In genomic region chr10:121862042-121862441, GRCh38 we compare ENCODE assay signal across 16 cellular contexts.
DNase-seq lines count a peak whose midpoint lies in the region; ATAC-seq, FAIRE-seq and TF ChIP-seq lines count a peak whose summit lies in the region.
"Had no signal": no experiment of that assay in that cellular context is flagged by ENCODE, and none has a peak within 500 bp of the region (broad histone marks: within the 10 kb centered on the region; RNA-seq: fewer than 3 reads in every experiment).

No MANE protein-coding gene starts in this region.

- over 99% methylated on average over 7 of the region's 7 CpGs for WGBS in HepG2 (ENCODE audit: low lambda C conversion rate)
- WGBS in right lobe of liver (ENCODE audit: insufficient coverage, low coverage, low lambda C conversion rate, missing lambda C conversion rate) = 88% methylated on average over 7 of the region's 7 CpGs

- H3K79me2 ChIP-seq in HepG2 (ENCODE audit: insufficient read depth, low read length) = no peaks in the 10 kb centered on the region

- H3K9me3 ChIP-seq in HepG2 (ENCODE audit: low read length) (no peaks in the 10 kb centered on the region), right lobe of liver (no peaks in the 10 kb centered on the region)

- no peak overlapping the region for H3K9ac ChIP-seq in HepG2 (ENCODE audit: insufficient read depth, low read depth, low read length)
- H3K9ac ChIP-seq: BLaER1 had no signal

- intact Hi-C loops in HepG2 (cut with micrococcal nuclease; ENCODE audit: unreplicated experiment) = no loop called here
- intact Hi-C loops in right lobe of liver (cut with DNase I) = no loop called here

- H4K20me1 ChIP-seq in HepG2 (ENCODE audit: insufficient read depth, low read length) = no peaks in the 10 kb centered on the region
- H4K20me1 ChIP-seq: BLaER1 had no signal

- H3K4me2 ChIP-seq in HepG2 (ENCODE audit: low read depth, low read length) = no peak overlapping the region
- H3K4me2 ChIP-seq: BLaER1 had no signal

- H3K4me3 ChIP-seq in HepG2 (replicated peaks in 1 of 3; ENCODE audit: insufficient read depth in 1 of 3, low read depth in 2 of 3, low read length in 3 of 3) = no peak overlapping the region
- no peak overlapping the region for H3K4me3 ChIP-seq in right lobe of liver
- H3K4me3 ChIP-seq: BLaER1 had no signal

- peaks cover 38% of the 10 kb centered on the region for H3K36me3 Mint-ChIP-seq in WTC11
- peaks cover 54% of the 10 kb centered on the region for H3K36me3 Mint-ChIP-seq in nephron progenitor cell (ENCODE audit: low read depth)

- H3K27me3 ChIP-seq in HepG2 (ENCODE audit: control insufficient read depth in 1 of 2, insufficient read depth in 2 of 2, low read length in 2 of 2) (no peaks in the 10 kb centered on the region), right lobe of liver (no peaks in the 10 kb centered on the region)
- H3K27me3 ChIP-seq: BLaER1 had no signal

- H3K27me3 Mint-ChIP-seq in WTC11 (ENCODE audit: low read depth) = no peaks in the 10 kb centered on the region
- no peaks in the 10 kb centered on the region for H3K27me3 Mint-ChIP-seq in nephron progenitor cell (ENCODE audit: low read depth, poor library complexity)
- H3K27me3 Mint-ChIP-seq: CD4-positive, alpha-beta memory T cell had no signal

- DNase-seq in HepG2 (ENCODE audit: low spot score) (no peak), right lobe of liver (no peak), WTC11 (ENCODE audit: low spot score) (no peak), nephron progenitor cell (no peak), NCI-H146 (lab: John Stamatoyannopoulos, UW) (no peak), COLO668 (lab: John Stamatoyannopoulos, UW; ENCODE audit: unreplicated experiment) (no peak)
- DNase-seq: Calu3; CD4-positive, alpha-beta memory T cell; DMS79 treated with DMSO at 0.1 percent for 48 hours; GF-D8; HFFc6 had no signal

- H3K4me1 Mint-ChIP-seq in WTC11 (no peaks in the 10 kb centered on the region), nephron progenitor cell (peaks cover 33% of the 10 kb centered on the region)

- in situ Hi-C loops in HepG2 (cut with HindIII; ENCODE audit: extremely low pct_ligation_motif_present, low pct_unique_long_range_greater_than_20kb) = no loop called here

- H3K27ac ChIP-seq in HepG2 (ENCODE audit: extremely low read length, insufficient read depth, low read length) (no peak overlapping the region), right lobe of liver (no peak overlapping the region)
- H3K27ac ChIP-seq: 22Rv1, BLaER1 had no signal

- TF ChIP-seq RAD21 in HepG2 (CRISPR knock-in tag; IDR thresholded peaks at IDR 0.05) = no peak

- H3K9me3 Mint-ChIP-seq in WTC11 (peaks cover 31% of the 10 kb centered on the region), nephron progenitor cell (peaks cover 30% of the 10 kb centered on the region)
- H3K9me3 Mint-ChIP-seq: HFFc6 had no signal

- H3K4me3 Mint-ChIP-seq in WTC11 (no peak overlapping the region), nephron progenitor cell (no peak overlapping the region)
- H3K4me3 Mint-ChIP-seq: CD14-positive monocyte; CD4-positive, alpha-beta memory T cell; HFFc6 had no signal

- no peak for TF ChIP-seq CTCF in HepG2 (CRISPR knock-in tag; IDR thresholded peaks at IDR 0.05)
- no peak for TF ChIP-seq CTCF in right lobe of liver (IDR thresholded peaks at IDR 0.05)
- no peak for TF ChIP-seq CTCF in WTC11 (IDR thresholded peaks at IDR 0.05)
- TF ChIP-seq CTCF in nephron progenitor cell (IDR thresholded peaks at IDR 0.05) = no peak

- TF ChIP-seq POLR2A in HepG2 (IDR thresholded peaks at IDR 0.05; ENCODE audit: insufficient read depth in 1 of 2, low read depth in 2 of 2, low read length in 2 of 2) = no peak
- TF ChIP-seq POLR2A in right lobe of liver (IDR thresholded peaks at IDR 0.05) = no peak

- FAIRE-seq in HepG2 (lab: Jason Lieb, UNC) = no peak
- FAIRE-seq: H54 had no signal

- POLR2A ChIA-PET in HepG2 (lab: Yijun Ruan, JAX) (no interaction called here), WTC11 (lab: Charles Lee) (interaction anchor here (0.7 kb wide), 1 partner anchor 720 kb away, joined by 5 read pairs; no protein-coding TSS in a partner anchor)

- H3K27ac Mint-ChIP-seq in WTC11 (peak overlapping the region; percentile 35), nephron progenitor cell (peak overlapping the region; percentile 55)
- H3K27ac Mint-ChIP-seq: CD14-positive monocyte; CD4-positive, alpha-beta memory T cell; HFFc6 had no signal

- H3K4me1 ChIP-seq in HepG2 (ENCODE audit: insufficient read depth, low read length) = no peaks in the 10 kb centered on the region
- H3K4me1 ChIP-seq in right lobe of liver = no peaks in the 10 kb centered on the region

- CTCF ChIA-PET in HepG2 (lab: Yijun Ruan, JAX; ENCODE audit: low intra/inter-chr PET ratio, low total read pairs) = no interaction called here
- CTCF ChIA-PET in WTC11 (lab: Charles Lee) = interaction anchor here (0.9 kb wide), 1 partner anchor 913 kb away, joined by 3 read pairs; no protein-coding TSS in a partner anchor

- no peak overlapping the region for H2AFZ ChIP-seq in HepG2 (ENCODE audit: low read length)

- ATAC-seq in HepG2 = no peak
- no peak for ATAC-seq in right lobe of liver
- ATAC-seq in WTC11 = no peak
- no peak for ATAC-seq in activated CD4-positive, CD25-positive, alpha-beta regulatory T cell treated with anti-CD3 and anti-CD28 coated beads, Interleukin-2, amount 50 U/mL, for 24 hours

- no peak for TF ChIP-seq EP300 in HepG2 (IDR thresholded peaks at IDR 0.05; ENCODE audit: low read depth in 2 of 2, low read length in 2 of 2)
- TF ChIP-seq EP300 in HepG2 (CRISPR knock-in tag; IDR thresholded peaks at IDR 0.05; ENCODE audit: borderline replicate concordance) = no peak

- H3K36me3 ChIP-seq in HepG2 (replicated peaks in 1 of 2; ENCODE audit: control insufficient read depth in 1 of 2, insufficient read depth in 2 of 2, low read length in 2 of 2) (peaks cover 4 to 15% of the 10 kb centered on the region in 2 experiments; a peak in 3 of 5 replicates), right lobe of liver (no peaks in the 10 kb centered on the region)

- BruUV-seq in HepG2 (replicated peaks; lab: Mats Ljungman, UMichigan) = no TSS peak

TF ChIP-seq in HepG2, 621 proteins besides CTCF, POLR2A, EP300 and RAD21:
- no peak for TF ChIP-seq NFYC (CRISPR knock-in tag; IDR thresholded peaks at IDR 0.05)
- no peak for TF ChIP-seq PHB2 (IDR thresholded peaks at IDR 0.05; ENCODE audit: partially characterized antibody)
- no peak for TF ChIP-seq RCOR2 (CRISPR knock-in tag; IDR thresholded peaks at IDR 0.05)
- no peak for TF ChIP-seq BCL3 (CRISPR knock-in tag; IDR thresholded peaks at IDR 0.05)
- no peak for TF ChIP-seq ZNF850 (CRISPR knock-in tag; conservative IDR thresholded peaks at IDR 0.05)
- no peak for TF ChIP-seq MEF2D (CRISPR knock-in tag; IDR thresholded peaks at IDR 0.05)
- no peak for TF ChIP-seq TRIM24 (CRISPR knock-in tag; IDR thresholded peaks at IDR 0.05)
- TF ChIP-seq ZNF547 (CRISPR knock-in tag; IDR thresholded peaks at IDR 0.05) = no peak
- no peak for TF ChIP-seq CENPX (CRISPR knock-in tag; IDR thresholded peaks at IDR 0.05)
- TF ChIP-seq MAFK (conservative IDR thresholded peaks at IDR 0.05 in 1 of 2, IDR thresholded peaks at IDR 0.05 in 1 of 2; ENCODE audit: low read length in 2 of 2) = peak; percentile 16 to 60; a peak in 2 of 4 replicates
- no peak for TF ChIP-seq HIVEP1 (CRISPR knock-in tag; IDR thresholded peaks at IDR 0.05)
- TF ChIP-seq MAFF (IDR thresholded peaks at IDR 0.05; ENCODE audit: low read depth, low read length) = peak; percentile 19; the same call in 1 of the 2 replicates

TF ChIP-seq in WTC11, 78 proteins besides CTCF, POLR2A, EP300 and RAD21 (continues in another document):
- TF ChIP-seq HMGXB4 (CRISPR knock-in tag; IDR thresholded peaks at IDR 0.05) (no peak), ZNF317 (CRISPR knock-in tag; IDR thresholded peaks at IDR 0.05; ENCODE audit: borderline replicate concordance, low read depth) (no peak), ZNF219 (CRISPR knock-in tag; IDR thresholded peaks at IDR 0.05; ENCODE audit: borderline replicate concordance) (no peak), ZNF263 (CRISPR knock-in tag; IDR thresholded peaks at IDR 0.05; ENCODE audit: low read depth) (no peak), ZNF416 (CRISPR knock-in tag; IDR thresholded peaks at IDR 0.05) (no peak), ZMAT4 (CRISPR knock-in tag; IDR thresholded peaks at IDR 0.05) (no peak), EMX1 (CRISPR knock-in tag; IDR thresholded peaks at IDR 0.05) (no peak), GTF2I (CRISPR knock-in tag; conservative IDR thresholded peaks at IDR 0.05) (no peak), ZNF396 (CRISPR knock-in tag; IDR thresholded peaks at IDR 0.05; ENCODE audit: borderline replicate concordance) (no peak), FOXK1 (CRISPR knock-in tag; IDR thresholded peaks at IDR 0.05) (no peak), ZNF423 (CRISPR knock-in tag; IDR thresholded peaks at IDR 0.05) (no peak), TCF7 (CRISPR knock-in tag; IDR thresholded peaks at IDR 0.05; ENCODE audit: low read depth) (no peak), FOXP1 (CRISPR knock-in tag; IDR thresholded peaks at IDR 0.05; ENCODE audit: borderline replicate concordance) (no peak), SMAD3 (CRISPR knock-in tag; IDR thresholded peaks at IDR 0.05; ENCODE audit: borderline replicate concordance) (no peak)
